21 cellular contexts compared by ENCODE assay signal in genomic region chr11:30549565-30549964, GRCh38. TPM values are rescaled to one million over a fixed set of nuclear protein-coding genes. Genes with fewer than 3 reads are reported as not detected.
"Had no signal": no experiment of that assay in that cellular context is flagged by ENCODE, and none has a peak within 500 bp of the region (broad histone marks: within the 10 kb centered on the region; RNA-seq: fewer than 3 reads in every experiment).

No MANE protein-coding gene starts in this region.

- DNase-seq: activated CD4-positive, alpha-beta T cell treated with anti-CD3 and anti-CD28 coated beads for 4 hours; activated CD4-positive, alpha-beta T cell treated with anti-CD3 and anti-CD28 coated beads, Interleukin-2, amount 50 U/mL, for 4 hours; activated effector memory CD4-positive, alpha-beta T cell treated with Interleukin-2 at 50 U/mL for 16 hours; activated naive CD4-positive, alpha-beta T cell treated with anti-CD3 and anti-CD28 coated beads for 36 hours; activated naive CD8-positive, alpha-beta T cell treated with anti-CD3 and anti-CD28 coated beads for 36 hours; central memory CD4-positive, alpha-beta T cell; foreskin keratinocyte; heart right ventricle; lower lobe of right lung; mesenchymal stem cell; mucosa of descending colon; sigmoid colon; small intestine; stimulated activated CD4-positive, alpha-beta T cell treated with anti-CD3 and anti-CD28 coated beads, Interleukin-4, amount 100 ng/mL, for 24 hours; tibial artery; upper lobe of right lung had no signal

- H3K9me3 ChIP-seq: esophagus muscularis mucosa, heart right ventricle, lower lobe of right lung, mucosa of descending colon, sigmoid colon, tibial artery, upper lobe of right lung had no signal

- H3K27ac ChIP-seq: esophagus muscularis mucosa, foreskin keratinocyte, heart right ventricle, lower lobe of right lung, tibial artery, upper lobe of right lung had no signal

- FAIRE-seq: astrocyte, small intestine had no signal

- ATAC-seq: foreskin keratinocyte; lower lobe of right lung; stimulated activated effector memory CD8-positive, alpha-beta T cell treated with anti-CD3 and anti-CD28 coated beads, Interleukin-12 subunit alpha, Interleukin-12 subunit beta, amount 100 ng/mL, for 72 hours; upper lobe of right lung had no signal

- H3K4me1 ChIP-seq: esophagus muscularis mucosa, foreskin keratinocyte, lower lobe of right lung, upper lobe of right lung had no signal

- H3K4me3 ChIP-seq: esophagus muscularis mucosa, heart right ventricle, lower lobe of right lung, mucosa of descending colon, sigmoid colon, tibial artery, upper lobe of right lung had no signal

- H3K36me3 ChIP-seq: esophagus muscularis mucosa, heart right ventricle, lower lobe of right lung, sigmoid colon, tibial artery, upper lobe of right lung had no signal

- H3K27me3 ChIP-seq: esophagus muscularis mucosa, foreskin keratinocyte, heart right ventricle, sigmoid colon, tibial artery, upper lobe of right lung had no signal

RNA-seq across cellular contexts. Expression of gene MPPED2, which starts 36.6 kb away (rescaled TPM):
- total RNA-seq: activated naive CD4-positive, alpha-beta T cell treated with anti-CD3 and anti-CD28 coated beads for 36 hours; foreskin keratinocyte; glomerular endothelial cell; T-helper 1 cell treated with Interleukin-12 subunit alpha and Interleukin-12 subunit beta and Interleukin-4 antibody, amounts not matched to agents 30 ng/mL and 1 ng/mL, for 36 hours had no signal
- polyA plus RNA-seq: foreskin keratinocyte had no signal
